In genomic region chr3:43142472-43142871, GRCh38 we compare ENCODE assay signal across 24 cellular contexts.
"Had no signal": no experiment of that assay in that cellular context is flagged by ENCODE, and none has a peak within 500 bp of the region (broad histone marks: within the 10 kb centered on the region; RNA-seq: fewer than 3 reads in every experiment).

No MANE protein-coding gene starts in this region.

- H3K27ac ChIP-seq: body of pancreas, prostate gland, thyroid gland, VCaP had no signal

- DNase-seq: activated CD4-positive, alpha-beta memory T cell treated with anti-CD3 and anti-CD28 coated beads for 36 hours; activated CD4-positive, alpha-beta T cell treated with anti-CD3 and anti-CD28 coated beads for 1 hour; activated effector memory CD4-positive, alpha-beta T cell treated with Interleukin-2 at 50 U/mL for 16 hours; activated T-cell treated with anti-CD3 and anti-CD28 coated beads, Interleukin-2, amount 50 U/mL, for 72 hours; anterior cingulate cortex; body of pancreas; effector CD8-positive, alpha-beta T cell; hypothalamus; islet precursor cell; left colon; mucosa of descending colon; naive B cell; substantia nigra; T-cell; thyroid gland had no signal

- H3K4me1 ChIP-seq: body of pancreas, prostate gland, thyroid gland had no signal

- ATAC-seq: activated T-cell treated with anti-CD3 and anti-CD28 coated beads, Interleukin-2, amount 50 U/mL, for 72 hours; body of pancreas; esophagus mucosa; left colon; mucosa of descending colon; T-cell had no signal

- H3K27me3 Mint-ChIP-seq: activated CD4-positive, alpha-beta memory T cell treated with anti-CD3 and anti-CD28 coated beads for 36 hours; activated naive CD4-positive, alpha-beta T cell treated with anti-CD3 and anti-CD28 coated beads, Interleukin-2, amount 50 U/mL, for 24 hours; stimulated activated naive CD8-positive, alpha-beta T cell treated with anti-CD3 and anti-CD28 coated beads, Interleukin-15, Interleukin-2, amounts not matched to agents 100 ng/mL and 50 ng/mL, for 24 hours had no signal

- H3K36me3 Mint-ChIP-seq: activated CD4-positive, alpha-beta memory T cell treated with anti-CD3 and anti-CD28 coated beads for 36 hours; memory B cell; naive B cell had no signal

- H3K9me3 Mint-ChIP-seq: dendritic cell treated with granulocyte-macrophage colony-stimulating factor and Interleukin-4, amounts not matched to agents 40 ng/mL and 50 ng/mL, for 4 days; stimulated activated naive CD8-positive, alpha-beta T cell treated with anti-CD3 and anti-CD28 coated beads, Interleukin-15, Interleukin-2, amounts not matched to agents 100 ng/mL and 50 ng/mL, for 24 hours; T-helper 2 cell treated with Interferon-gamma antibody and Interleukin-4, amounts not matched to agents 5 μg/mL and 100 μg/mL, for 36 hours had no signal

- H3K27me3 ChIP-seq: body of pancreas, thyroid gland had no signal

- H3K4me1 Mint-ChIP-seq: activated naive CD4-positive, alpha-beta T cell treated with anti-CD3 and anti-CD28 coated beads, Interleukin-2, amount 50 U/mL, for 24 hours; memory B cell; naive B cell had no signal

- H3K36me3 ChIP-seq: prostate gland, thyroid gland had no signal

- H3K9me3 ChIP-seq: body of pancreas, mucosa of descending colon, prostate gland, thyroid gland had no signal

- H3K4me3 ChIP-seq: body of pancreas, mucosa of descending colon, prostate gland, thyroid gland had no signal

- H3K27ac Mint-ChIP-seq: activated CD4-positive, alpha-beta memory T cell treated with anti-CD3 and anti-CD28 coated beads for 36 hours; activated naive CD4-positive, alpha-beta T cell treated with anti-CD3 and anti-CD28 coated beads, Interleukin-2, amount 50 U/mL, for 24 hours; activated T-cell treated with anti-CD3 and anti-CD28 coated beads, Interleukin-2, amount 50 U/mL, for 72 hours; dendritic cell treated with granulocyte-macrophage colony-stimulating factor and Interleukin-4, amounts not matched to agents 40 ng/mL and 50 ng/mL, for 4 days; memory B cell; stimulated activated naive CD8-positive, alpha-beta T cell treated with anti-CD3 and anti-CD28 coated beads, Interleukin-15, Interleukin-2, amounts not matched to agents 100 ng/mL and 50 ng/mL, for 24 hours; T-cell; T-helper 2 cell treated with Interferon-gamma antibody and Interleukin-4, amounts not matched to agents 5 μg/mL and 100 μg/mL, for 36 hours had no signal

- H3K4me3 Mint-ChIP-seq: activated CD4-positive, alpha-beta memory T cell treated with anti-CD3 and anti-CD28 coated beads for 36 hours; activated naive CD4-positive, alpha-beta T cell treated with anti-CD3 and anti-CD28 coated beads, Interleukin-2, amount 50 U/mL, for 24 hours; activated T-cell treated with anti-CD3 and anti-CD28 coated beads, Interleukin-2, amount 50 U/mL, for 72 hours; dendritic cell treated with granulocyte-macrophage colony-stimulating factor and Interleukin-4, amounts not matched to agents 40 ng/mL and 50 ng/mL, for 4 days; memory B cell; naive B cell; neural crest cell; stimulated activated naive CD8-positive, alpha-beta T cell treated with anti-CD3 and anti-CD28 coated beads, Interleukin-15, Interleukin-2, amounts not matched to agents 100 ng/mL and 50 ng/mL, for 24 hours; T-cell; T-helper 2 cell treated with Interferon-gamma antibody and Interleukin-4, amounts not matched to agents 5 μg/mL and 100 μg/mL, for 36 hours had no signal
